In genomic region chr6:45436544-45437440, GRCh38 we compare ENCODE assay signal across 8 cellular contexts. TPM values are rescaled to one million over a fixed set of nuclear protein-coding genes. Genes with fewer than 3 reads are reported as not detected.
DNase-seq lines count a peak whose midpoint lies in the region; ATAC-seq and TF ChIP-seq lines count a peak whose summit lies in the region.

No MANE protein-coding gene starts in this region.

- H3K9me3 Mint-ChIP-seq in activated CD4-positive, alpha-beta memory T cell treated with anti-CD3 and anti-CD28 coated beads, Interleukin-2, amount 10 ng/mL, durations not matched to agents 7 days and 5 days, result no peaks in the 10 kb centered on the region

- peak overlapping the region; percentile 89 for H3K27ac Mint-ChIP-seq in activated CD4-positive, alpha-beta memory T cell treated with anti-CD3 and anti-CD28 coated beads, Interleukin-2, amount 10 ng/mL, durations not matched to agents 7 days and 5 days

- TF ChIP-seq POLR2A in uterus (IDR thresholded peaks at IDR 0.05), result no peak

- peak overlapping the region; percentile 30 to 78 (median 52); a peak in 21 of 22 replicates for H3K4me2 ChIP-seq in BLaER1 treated with 17β-estradiol and CSF1 and Interleukin-3, amounts not matched to agents 10 nM and 100 nM

- POLR2A ChIA-PET in activated CD4-positive, alpha-beta memory T cell treated with anti-CD3 and anti-CD28 coated beads, Interleukin-2, amount 10 ng/mL, durations not matched to agents 7 days and 5 days (lab: Charles Lee), result interaction anchor here (0.9 to 7.7 kb wide), 15 partner anchors 7 to 278 kb away, joined by 3 to 91 read pairs (median 7); partner anchors contain the start of gene SUPT3H

- peak overlapping the region in 3 of 10 experiments; percentile 7 to 22 (median 8); a peak in 3 of 20 replicates for H3K4me3 ChIP-seq in BLaER1 treated with 17β-estradiol and CSF1 and Interleukin-3, amounts not matched to agents 10 nM and 100 nM
- H3K4me3 ChIP-seq in right atrium auricular region (no peak overlapping the region), uterus (no peak overlapping the region)

- peak overlapping the region in 7 of 11 experiments; percentile 25 to 65 (median 42); a peak in 12 of 22 replicates for H3K9ac ChIP-seq in BLaER1 treated with 17β-estradiol and CSF1 and Interleukin-3, amounts not matched to agents 10 nM and 100 nM

- H4K20me1 ChIP-seq in BLaER1 treated with 17β-estradiol and CSF1 and Interleukin-3, amounts not matched to agents 10 nM and 100 nM, result no peaks in the 10 kb centered on the region

- peaks cover 72% of the 10 kb centered on the region for H3K36me3 Mint-ChIP-seq in activated CD4-positive, alpha-beta memory T cell treated with anti-CD3 and anti-CD28 coated beads, Interleukin-2, amount 10 ng/mL, durations not matched to agents 7 days and 5 days (ENCODE audit: low read depth)

- H3K4me1 ChIP-seq in BLaER1 treated with 17β-estradiol and CSF1 and Interleukin-3, amounts not matched to agents 10 nM and 100 nM, result peaks cover 12 to 78% (median 49%) of the 10 kb centered on the region in 10 experiments; a peak in 19 of 20 replicates
- H3K4me1 ChIP-seq in right atrium auricular region (peaks cover 0 to 11% of the 10 kb centered on the region in 2 donors), uterus (no peaks in the 10 kb centered on the region)

- intact Hi-C loops in uterus (cut with DNase I; ENCODE audit: low total_unique reads), result no loop called here

- peak; percentile 85 for ATAC-seq in HG02885 (IDR thresholded peaks at IDR 0.05; ENCODE audit: poor library complexity, unreplicated experiment)
- no peak for ATAC-seq in HG03025 (IDR thresholded peaks at IDR 0.05; ENCODE audit: low FRiP score, unreplicated experiment)
- no peak for ATAC-seq in HG03039 (IDR thresholded peaks at IDR 0.05; ENCODE audit: unreplicated experiment)

- CTCF ChIA-PET in activated CD4-positive, alpha-beta memory T cell treated with anti-CD3 and anti-CD28 coated beads, Interleukin-2, amount 10 ng/mL, durations not matched to agents 7 days and 5 days (lab: Charles Lee), result interaction anchor here (0.5 to 1.1 kb wide), 5 partner anchors 11 to 486 kb away, joined by 3 to 4 read pairs (median 3); no protein-coding TSS in a partner anchor

- 0 out of 22 replicates have a peak, but pooled peaks cover 0 to 1% (median 0%) of the 10 kb centered on the region in 11 experiments for H3K27me3 ChIP-seq in BLaER1 treated with 17β-estradiol and CSF1 and Interleukin-3, amounts not matched to agents 10 nM and 100 nM
- H3K27me3 ChIP-seq in right atrium auricular region (no peaks in the 10 kb centered on the region), uterus (no peaks in the 10 kb centered on the region)

- no peaks in the 10 kb centered on the region for H3K36me3 ChIP-seq in BLaER1 treated with 17β-estradiol and CSF1 and Interleukin-3, amounts not matched to agents 10 nM and 100 nM
- H3K36me3 ChIP-seq in right atrium auricular region, result no peaks in the 10 kb centered on the region
- no peaks in the 10 kb centered on the region for H3K36me3 ChIP-seq in uterus

- peaks cover 86% of the 10 kb centered on the region for H3K4me1 Mint-ChIP-seq in activated CD4-positive, alpha-beta memory T cell treated with anti-CD3 and anti-CD28 coated beads, Interleukin-2, amount 10 ng/mL, durations not matched to agents 7 days and 5 days

- peak; percentile 44 for DNase-seq in activated CD4-positive, alpha-beta memory T cell treated with anti-CD3 and anti-CD28 coated beads, Interleukin-2, amount 10 ng/mL, durations not matched to agents 7 days and 5 days
- DNase-seq in right atrium auricular region (ENCODE audit: low spot score), result no peak
- DNase-seq in uterus, result no peak
- no peak for DNase-seq in NCI-H524 treated with DMSO at 0.1 percent for 48 hours (lab: John Stamatoyannopoulos, UW)

- TF ChIP-seq CTCF in right atrium auricular region (IDR thresholded peaks at IDR 0.05) (no peak), uterus (IDR thresholded peaks at IDR 0.05) (no peak)

- H3K27me3 Mint-ChIP-seq in activated CD4-positive, alpha-beta memory T cell treated with anti-CD3 and anti-CD28 coated beads, Interleukin-2, amount 10 ng/mL, durations not matched to agents 7 days and 5 days, result no peaks in the 10 kb centered on the region

- H3K9me3 ChIP-seq in BLaER1 treated with 17β-estradiol and CSF1 and Interleukin-3, amounts not matched to agents 10 nM and 100 nM (replicated peaks in 1 of 11), result no peaks in the 10 kb centered on the region
- H3K9me3 ChIP-seq in right atrium auricular region (no peaks in the 10 kb centered on the region), uterus (no peaks in the 10 kb centered on the region)

- H3K4me3 Mint-ChIP-seq in activated CD4-positive, alpha-beta memory T cell treated with anti-CD3 and anti-CD28 coated beads, Interleukin-2, amount 10 ng/mL, durations not matched to agents 7 days and 5 days, result peak overlapping the region; percentile 65

- peak overlapping the region in 10 of 11 experiments; percentile 52 to 83 (median 68); a peak in 20 of 22 replicates for H3K27ac ChIP-seq in BLaER1 treated with 17β-estradiol and CSF1 and Interleukin-3, amounts not matched to agents 10 nM and 100 nM
- H3K27ac ChIP-seq in right atrium auricular region (peak overlapping the region; percentile 9 to 49), uterus (peak overlapping the region; percentile 36 to 52)

RNA-seq across cellular contexts. Expression of gene SUPT3H, which starts 59.1 kb away (rescaled TPM):
- 1 to 10 TPM; 7.4 to 9.7 TPM for total RNA-seq in activated CD4-positive, alpha-beta memory T cell treated with anti-CD3 and anti-CD28 coated beads, Interleukin-2, amount 10 ng/mL, durations not matched to agents 7 days and 5 days
- 1 to 10 TPM; 2.5 to 4.5 TPM for total RNA-seq in right atrium auricular region
- 10 to 100 TPM in 2 of 4 donors, 1 to 10 TPM in 2; 1.3 to 14.9 (median 7.6) TPM for total RNA-seq in uterus
